Comparison of ENCODE assay signal across 27 cellular contexts in genomic region chr1:12249181-12249580, GRCh38. TPM values are rescaled to one million over a fixed set of nuclear protein-coding genes. Genes with fewer than 3 reads are reported as not detected.
DNase-seq lines count a peak whose midpoint lies in the region; ATAC-seq and TF ChIP-seq lines count a peak whose summit lies in the region.
"Had no signal": no experiment of that assay in that cellular context is flagged by ENCODE, and none has a peak within 500 bp of the region (broad histone marks: within the 10 kb centered on the region; RNA-seq: fewer than 3 reads in every experiment).

No MANE protein-coding gene starts in this region.

- H2AK5ac ChIP-seq in mesenchymal stem cell (ENCODE audit: low read length, severe bottlenecking), result no peak overlapping the region

- no peaks in the 10 kb centered on the region for H3K9me3 Mint-ChIP-seq in endodermal cell
- H3K9me3 Mint-ChIP-seq: activated CD4-positive, alpha-beta T cell treated with anti-CD3 and anti-CD28 coated beads, Interleukin-2, amount 10 ng/mL, durations not matched to agents 7 days and 5 days; CD8-positive, alpha-beta memory T cell; stimulated activated naive CD8-positive, alpha-beta T cell treated with anti-CD3 and anti-CD28 coated beads, Interleukin-15, Interleukin-2, amounts not matched to agents 100 ng/mL and 50 ng/mL, for 24 hours; T-helper 1 cell treated with Interleukin-12 subunit alpha and Interleukin-12 subunit beta and Interleukin-4 antibody, amounts not matched to agents 30 μg/mL and 1 μg/mL, for 36 hours had no signal

- peak; percentile 23 for DNase-seq in ELR (ENCODE audit: low read depth)
- DNase-seq in endodermal cell, result no peak
- no peak for DNase-seq in mesenchymal stem cell
- no peak for DNase-seq in stimulated activated CD4-positive, alpha-beta T cell treated with anti-CD3 and anti-CD28 coated beads, Interleukin-4, amount 100 ng/mL, for 4 hours
- no peak for DNase-seq in HT-29 (ENCODE audit: low spot score)
- DNase-seq in activated CD8-positive, alpha-beta memory T cell treated with anti-CD3 and anti-CD28 coated beads for 24 hours, result no peak
- DNase-seq: activated CD4-positive, alpha-beta T cell treated with anti-CD3 and anti-CD28 coated beads, Interleukin-2, amount 10 ng/mL, durations not matched to agents 7 days and 5 days; activated CD8-positive, alpha-beta memory T cell treated with anti-CD3 and anti-CD28 coated beads, Interleukin-2, amount 50 U/mL, for 48 hours; activated effector memory CD4-positive, alpha-beta T cell treated with Interleukin-2 at 50 U/mL for 16 hours; CD8-positive, alpha-beta memory T cell; cortex of kidney; DMS53; hippocampal formation; KG1; kidney; NCI-H1436; NCI-H510A treated with DMSO at 0.1 percent for 48 hours; RPMI8226; stimulated activated CD4-positive, alpha-beta T cell treated with anti-CD3 and anti-CD28 coated beads, Interleukin-4, amount 100 ng/mL, for 1 hour had no signal

- no peak overlapping the region for H3K23ac ChIP-seq in mesenchymal stem cell (ENCODE audit: low read length in 2 of 2)

- H4K91ac ChIP-seq in mesenchymal stem cell (ENCODE audit: low read length), result no peak overlapping the region

- H3K4me3 ChIP-seq in HUES64 (ENCODE audit: low read length) (no peak overlapping the region), endodermal cell (ENCODE audit: low read length) (no peak overlapping the region), mesenchymal stem cell (ENCODE audit: insufficient read depth in 1 of 2, low read depth in 1 of 2, low read length in 2 of 2) (no peak overlapping the region)
- H3K4me3 ChIP-seq: lung, smooth muscle cell, tibial nerve had no signal

- no peak for ATAC-seq in GM21423 (IDR thresholded peaks at IDR 0.05; ENCODE audit: unreplicated experiment)

- peak overlapping the region; percentile 62 for H3K27ac Mint-ChIP-seq in endodermal cell
- H3K27ac Mint-ChIP-seq: activated CD4-positive, alpha-beta T cell treated with anti-CD3 and anti-CD28 coated beads, Interleukin-2, amount 10 ng/mL, durations not matched to agents 7 days and 5 days; stimulated activated naive CD8-positive, alpha-beta T cell treated with anti-CD3 and anti-CD28 coated beads, Interleukin-15, Interleukin-2, amounts not matched to agents 100 ng/mL and 50 ng/mL, for 24 hours; T-helper 1 cell treated with Interleukin-12 subunit alpha and Interleukin-12 subunit beta and Interleukin-4 antibody, amounts not matched to agents 30 μg/mL and 1 μg/mL, for 36 hours had no signal

- no peak overlapping the region for H3K4ac ChIP-seq in mesenchymal stem cell (ENCODE audit: low read depth in 1 of 2, low read length in 2 of 2)

- no peak overlapping the region for H2BK120ac ChIP-seq in mesenchymal stem cell (ENCODE audit: low read depth, low read length)

- H3K14ac ChIP-seq in mesenchymal stem cell (ENCODE audit: low read length in 2 of 2), result no peak overlapping the region

- H3K36me3 ChIP-seq in HUES64 (ENCODE audit: insufficient read depth, low read length) (peaks cover 59% of the 10 kb centered on the region), endodermal cell (ENCODE audit: control insufficient read depth, insufficient read depth, low read length) (peaks cover 58% of the 10 kb centered on the region), mesenchymal stem cell (ENCODE audit: control insufficient read depth in 1 of 2, insufficient read depth in 2 of 2, low read depth in 1 of 2, low read length in 2 of 2) (peaks cover 18 to 78% of the 10 kb centered on the region in 2 experiments)

- H3K27me3 Mint-ChIP-seq in endodermal cell (ENCODE audit: insufficient read depth), result no peaks in the 10 kb centered on the region
- H3K27me3 Mint-ChIP-seq: activated CD4-positive, alpha-beta T cell treated with anti-CD3 and anti-CD28 coated beads, Interleukin-2, amount 10 ng/mL, durations not matched to agents 7 days and 5 days; CD8-positive, alpha-beta memory T cell; stimulated activated naive CD8-positive, alpha-beta T cell treated with anti-CD3 and anti-CD28 coated beads, Interleukin-15, Interleukin-2, amounts not matched to agents 100 ng/mL and 50 ng/mL, for 24 hours had no signal

- no peak overlapping the region for H4K8ac ChIP-seq in mesenchymal stem cell (ENCODE audit: low read length)

- no peak overlapping the region for H3K4me2 ChIP-seq in mesenchymal stem cell (ENCODE audit: low read length, poor library complexity, severe bottlenecking)
- H3K4me2 ChIP-seq: smooth muscle cell had no signal

- H3K9me3 ChIP-seq in HUES64 (ENCODE audit: insufficient read depth, low read depth, low read length) (no peaks in the 10 kb centered on the region), endodermal cell (ENCODE audit: control insufficient read depth, low read length) (no peaks in the 10 kb centered on the region), mesenchymal stem cell (ENCODE audit: control insufficient read depth, low read length) (no peaks in the 10 kb centered on the region)
- H3K9me3 ChIP-seq: neutrophil, tibial nerve had no signal

- H3K27me3 ChIP-seq in HUES64 (ENCODE audit: insufficient read depth, low read length) (no peaks in the 10 kb centered on the region), endodermal cell (ENCODE audit: control insufficient read depth, insufficient read depth, low read length, poor library complexity, severe bottlenecking) (no peaks in the 10 kb centered on the region), mesenchymal stem cell (ENCODE audit: control insufficient read depth in 1 of 2, insufficient read depth in 1 of 2, low read length in 2 of 2) (no peaks in the 10 kb centered on the region)
- H3K27me3 ChIP-seq: neutrophil, tibial nerve had no signal

- H3K4me1 ChIP-seq in HUES64 (ENCODE audit: insufficient read depth, low read length) (peaks cover 18% of the 10 kb centered on the region), endodermal cell (ENCODE audit: control insufficient read depth, insufficient read depth, low read length) (no peaks in the 10 kb centered on the region), mesenchymal stem cell (ENCODE audit: control insufficient read depth, insufficient read depth, low read depth, low read length) (no peaks in the 10 kb centered on the region)
- H3K4me1 ChIP-seq: tibial nerve had no signal

- no peak for TF ChIP-seq CTCF in endodermal cell (conservative IDR thresholded peaks at IDR 0.05)

- no peak overlapping the region for H2BK12ac ChIP-seq in mesenchymal stem cell (ENCODE audit: low read length in 2 of 2)

- no peak overlapping the region for H2AFZ ChIP-seq in mesenchymal stem cell (ENCODE audit: low read depth, low read length)

- H3K36me3 Mint-ChIP-seq in endodermal cell (ENCODE audit: low read depth), result peaks cover 56% of the 10 kb centered on the region

- H3K4me1 Mint-ChIP-seq in endodermal cell, result peaks cover 1% of the 10 kb centered on the region
- H3K4me1 Mint-ChIP-seq: activated CD4-positive, alpha-beta T cell treated with anti-CD3 and anti-CD28 coated beads, Interleukin-2, amount 10 ng/mL, durations not matched to agents 7 days and 5 days had no signal

- H3K18ac ChIP-seq in mesenchymal stem cell (ENCODE audit: low read depth in 1 of 2, low read length in 2 of 2), result no peak overlapping the region

- WGBS in HUES64, result 57% methylated on average over 1 of the region's 1 CpG
- 88% methylated on average over 1 of the region's 1 CpG for WGBS in endodermal cell (ENCODE audit: insufficient coverage in 1 of 2, insufficient read length in 1 of 2), 2 experiments
- no CpG with 5 or more reads among the region's 1 CpG for WGBS in mesenchymal stem cell

- no peak overlapping the region for H2BK15ac ChIP-seq in mesenchymal stem cell (ENCODE audit: low read depth, poor library complexity, severe bottlenecking)

- H3K27ac ChIP-seq in HUES64 (ENCODE audit: low read depth, low read length), result peak overlapping the region; percentile 20; the same call in 1 of the 2 replicates
- H3K27ac ChIP-seq in endodermal cell (ENCODE audit: low read depth, low read length), result no peak overlapping the region
- no peak overlapping the region for H3K27ac ChIP-seq in mesenchymal stem cell (ENCODE audit: low read length, poor library complexity, severe bottlenecking)
- H3K27ac ChIP-seq: neutrophil, tibial nerve had no signal

- H3K79me1 ChIP-seq in mesenchymal stem cell (replicated peaks; ENCODE audit: low read length, poor library complexity, severe bottlenecking), result peaks cover 10% of the 10 kb centered on the region

- H2BK5ac ChIP-seq in mesenchymal stem cell (ENCODE audit: low read depth, low read length, poor library complexity, severe bottlenecking), result no peak overlapping the region

- H3K9ac ChIP-seq in HUES64 (ENCODE audit: low read depth, low read length) (no peak overlapping the region), endodermal cell (ENCODE audit: extremely low read depth, low read length, poor library complexity, severe bottlenecking) (no peak overlapping the region), mesenchymal stem cell (ENCODE audit: low read length) (peak overlapping the region; percentile 21)

- H3K4me3 Mint-ChIP-seq in endodermal cell, result no peak overlapping the region
- H3K4me3 Mint-ChIP-seq: activated CD4-positive, alpha-beta T cell treated with anti-CD3 and anti-CD28 coated beads, Interleukin-2, amount 10 ng/mL, durations not matched to agents 7 days and 5 days; CD8-positive, alpha-beta memory T cell; stimulated activated naive CD8-positive, alpha-beta T cell treated with anti-CD3 and anti-CD28 coated beads, Interleukin-15, Interleukin-2, amounts not matched to agents 100 ng/mL and 50 ng/mL, for 24 hours; T-helper 1 cell treated with Interleukin-12 subunit alpha and Interleukin-12 subunit beta and Interleukin-4 antibody, amounts not matched to agents 30 μg/mL and 1 μg/mL, for 36 hours had no signal

RNA-seq across cellular contexts. Expression of gene VPS13D, which starts 19.4 kb away (rescaled TPM):
- polyA plus RNA-seq in HUES64 (2013, experiment 1 of 2), result 5.7 TPM
- polyA plus RNA-seq in HUES64 (2013, experiment 2 of 2), result 6.9 TPM
- total RNA-seq in endodermal cell, result 10 to 100 TPM; 32.5 to 36.7 TPM
- 9.6 TPM for polyA plus RNA-seq in endodermal cell (2013, experiment 1 of 2)
- 9.8 TPM for polyA plus RNA-seq in endodermal cell (2013, experiment 2 of 2)
- 6.3 TPM for polyA plus RNA-seq in mesenchymal stem cell (2013, experiment 1 of 2)
- 5.1 TPM for polyA plus RNA-seq in mesenchymal stem cell (2013, experiment 2 of 2)
- 9.6 and 9.9 TPM in 2 replicates for total RNA-seq in HT-29 (2014; rRNA removed; shearing (Covaris generic))
